27 cellular contexts compared by ENCODE assay signal in genomic region chr7:123292227-123292626, GRCh38.
"Had no signal": no experiment of that assay in that cellular context is flagged by ENCODE, and none has a peak within 500 bp of the region (broad histone marks: within the 10 kb centered on the region; RNA-seq: fewer than 3 reads in every experiment).

No MANE protein-coding gene starts in this region.

- FAIRE-seq: urothelium cell line had no signal

- H3K4me1 ChIP-seq: stomach, suprapubic skin, testis, thyroid gland, tibial artery, tibial nerve, upper lobe of left lung, upper lobe of right lung, uterus, vagina had no signal

- H3K9me3 ChIP-seq: suprapubic skin, testis, thoracic aorta, thyroid gland, tibial artery, transverse colon, upper lobe of left lung, upper lobe of right lung, uterus, vagina had no signal

- DNase-seq: stimulated activated CD4-positive, alpha-beta T cell treated with anti-CD3 and anti-CD28 coated beads, Interleukin-2, amount 100 ng/mL, for 48 hours; stimulated activated CD4-positive, alpha-beta T cell treated with anti-CD3 and anti-CD28 coated beads, Interleukin-4, amount 100 ng/mL, for 1 hour; stimulated activated CD4-positive, alpha-beta T cell treated with anti-CD3 and anti-CD28 coated beads, Interleukin-4, amount 100 ng/mL, for 24 hours; stimulated activated CD4-positive, alpha-beta T cell treated with anti-CD3 and anti-CD28 coated beads, Interleukin-4, amount 100 ng/mL, for 4 hours; stimulated activated CD8-positive, alpha-beta memory T cell treated with anti-CD3 and anti-CD28 coated beads, Interleukin-4, amount 100 ng/mL, for 48 hours; stimulated activated naive B cell treated with anti-CD40 and anti-IgM and Interleukin-4, amounts not matched to agents 10 μg/mL and 1 μg/mL and 100 μg/mL, for 72 hours; stimulated activated naive CD4-positive, alpha-beta T cell; stimulated activated naive CD4-positive, alpha-beta T cell treated with Interleukin-2 at 50 U/mL for 16 hours; stimulated activated naive CD8-positive, alpha-beta T cell treated with anti-CD3 and anti-CD28 coated beads, Interleukin-15, amount 100 ng/mL, for 72 hours; stimulated activated naive CD8-positive, alpha-beta T cell treated with anti-CD3 and anti-CD28 coated beads, Interleukin-15, Interleukin-2, amounts not matched to agents 100 U/mL and 50 U/mL, for 24 hours; stomach; substantia nigra; testis; thyroid gland; tibial artery; transverse colon; trophoblast cell; upper lobe of left lung; upper lobe of right lung; uterus had no signal

- H3K36me3 ChIP-seq: stomach, suprapubic skin, thoracic aorta, thyroid gland, tibial artery, tibial nerve, transverse colon, upper lobe of left lung, upper lobe of right lung, uterus, vagina had no signal

- ATAC-seq: stimulated activated effector memory CD8-positive, alpha-beta T cell treated with anti-CD3 and anti-CD28 coated beads, Interleukin-12 subunit alpha, Interleukin-12 subunit beta, amount 100 ng/mL, for 72 hours; stimulated activated memory B cell treated with anti-CD40 and anti-IgM and Interleukin-4, amounts not matched to agents 10 μg/mL and 1 μg/mL and 100 μg/mL, for 72 hours; stimulated activated naive B cell treated with anti-CD40 and anti-IgM and Interleukin-4, amounts not matched to agents 10 μg/mL and 1 μg/mL and 100 μg/mL, for 72 hours; stimulated activated naive CD8-positive, alpha-beta T cell treated with anti-CD3 and anti-CD28 coated beads, Interleukin-15, amount 100 ng/mL, for 72 hours; stimulated activated naive CD8-positive, alpha-beta T cell treated with anti-CD3 and anti-CD28 coated beads, Interleukin-15, Interleukin-2, amounts not matched to agents 100 U/mL and 50 U/mL, for 24 hours; upper lobe of right lung had no signal

- H3K4me3 ChIP-seq: stomach, suprapubic skin, testis, thoracic aorta, thyroid gland, tibial artery, tibial nerve, transverse colon, upper lobe of left lung, upper lobe of right lung, uterus, vagina had no signal
